ENCODE assay signal across 8 cellular contexts in the genomic region with DNA sequence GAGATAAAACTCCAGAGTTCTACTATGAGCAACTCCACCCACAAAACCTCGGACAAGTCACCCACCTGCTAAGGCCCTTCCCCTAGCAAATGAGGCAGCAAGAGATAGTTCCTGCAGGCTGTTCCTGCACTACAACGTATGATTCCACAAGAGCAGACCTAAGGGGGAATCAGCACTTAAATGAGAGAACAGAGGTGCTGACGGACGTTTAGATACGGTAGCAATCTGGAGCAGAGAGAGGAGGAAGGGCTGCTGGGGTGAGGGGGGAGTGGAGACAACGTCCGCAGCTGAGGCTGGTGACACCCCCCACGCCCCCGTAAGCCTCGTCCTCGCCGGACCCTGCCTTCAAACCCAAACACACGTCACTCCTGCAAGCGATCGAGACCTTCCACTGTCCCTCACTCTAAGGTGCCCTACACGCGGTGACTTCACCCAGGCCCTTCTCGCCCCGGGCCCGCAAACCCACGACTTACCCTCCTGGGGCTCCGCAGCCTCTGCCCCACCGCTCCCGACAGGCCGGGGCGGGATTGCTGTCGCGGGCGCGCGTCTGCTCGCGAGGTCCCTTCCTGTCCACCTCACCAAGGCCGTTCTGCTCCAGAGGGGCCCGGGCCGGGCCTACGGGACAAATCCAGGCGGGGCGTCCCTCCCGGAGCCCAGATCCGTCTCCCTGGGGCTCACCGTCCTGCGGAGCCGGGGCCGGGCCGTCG. TPM values are rescaled to one million over a fixed set of nuclear protein-coding genes. Genes with fewer than 3 reads are reported as not detected.
DNase-seq lines count a peak whose midpoint lies in the region; ATAC-seq and TF ChIP-seq lines count a peak whose summit lies in the region.

No MANE protein-coding gene starts in this region.

- H3K9me3 Mint-ChIP-seq in activated T-helper 17 cell treated with anti-CD3 and anti-CD28 coated beads, Interleukin-2, amount 50 U/mL, for 72 hours: peaks cover 16% of the 10 kb centered on the region

- peak overlapping the region; percentile 91 for H3K4me3 Mint-ChIP-seq in activated T-helper 17 cell treated with anti-CD3 and anti-CD28 coated beads, Interleukin-2, amount 50 U/mL, for 72 hours

- no peaks in the 10 kb centered on the region for H3K27me3 Mint-ChIP-seq in activated T-helper 17 cell treated with anti-CD3 and anti-CD28 coated beads, Interleukin-2, amount 50 U/mL, for 72 hours

- no peaks in the 10 kb centered on the region for H3K36me3 Mint-ChIP-seq in activated T-helper 17 cell treated with anti-CD3 and anti-CD28 coated beads, Interleukin-2, amount 50 U/mL, for 72 hours (ENCODE audit: low read depth)

- TF ChIP-seq CTCF in NB4 (IDR thresholded peaks at IDR 0.05; ENCODE audit: low read depth, low read length) (no peak), fibroblast of villous mesenchyme (IDR thresholded peaks at IDR 0.05; ENCODE audit: insufficient read depth, low read depth, low read length) (no peak), omental fat pad (IDR thresholded peaks at IDR 0.05) (no peak)

- no peak for TF ChIP-seq POLR2A in NB4 (IDR thresholded peaks at IDR 0.05; ENCODE audit: extremely low read depth, insufficient read length)

- peaks cover 35% of the 10 kb centered on the region for H3K4me1 Mint-ChIP-seq in activated T-helper 17 cell treated with anti-CD3 and anti-CD28 coated beads, Interleukin-2, amount 50 U/mL, for 72 hours

- peak; percentile 72 for DNase-seq in DMS53 (lab: John Stamatoyannopoulos, UW)
- DNase-seq in DMS53 treated with DMSO at 0.1 percent for 48 hours (lab: John Stamatoyannopoulos, UW; ENCODE audit: unreplicated experiment): no peak
- DNase-seq in NB4 (ENCODE audit: low read depth): peak; percentile 74
- peak; percentile 62 for DNase-seq in fibroblast of villous mesenchyme (ENCODE audit: low read depth)
- no peak for DNase-seq in omental fat pad (ENCODE audit: low spot score)
- DNase-seq in hippocampal formation (lab: John Stamatoyannopoulos, UW): no peak

- H3K27ac Mint-ChIP-seq in activated T-helper 17 cell treated with anti-CD3 and anti-CD28 coated beads, Interleukin-2, amount 50 U/mL, for 72 hours: peak overlapping the region; percentile 92

- ATAC-seq in HG02623 (IDR thresholded peaks at IDR 0.05; ENCODE audit: unreplicated experiment) (peak; percentile 15), omental fat pad (ENCODE audit: low FRiP score) (peak; percentile 57)
- ATAC-seq in activated T-helper 17 cell treated with anti-CD3 and anti-CD28 coated beads, Interleukin-2, amount 50 U/mL, for 72 hours (replicated peaks): peak; percentile 45

- H3K4me3 ChIP-seq in NB4 (ENCODE audit: low read depth, low read length): peak overlapping the region; percentile 69
- peak overlapping the region; percentile 96 for H3K4me3 ChIP-seq in fibroblast of villous mesenchyme (ENCODE audit: low read depth, low read length)

RNA-seq across cellular contexts. Expression of gene ZNF12, which starts 0.6 kb away (rescaled TPM):
- total RNA-seq in activated T-helper 17 cell treated with anti-CD3 and anti-CD28 coated beads, Interleukin-2, amount 50 U/mL, for 72 hours: 10 to 100 TPM; 15.4 to 29.8 TPM
- total RNA-seq in fibroblast of villous mesenchyme (18.4 and 25.5 TPM in 2 replicates), omental fat pad (10 to 100 TPM; 11.1 to 27.6 (median 16.1) TPM)

RNA-seq across cellular contexts. Expression of gene RSPH10B2, which starts 47.8 kb away (rescaled TPM):
- under 1 TPM; 0.95 TPM for total RNA-seq in activated T-helper 17 cell treated with anti-CD3 and anti-CD28 coated beads, Interleukin-2, amount 50 U/mL, for 72 hours
- total RNA-seq in fibroblast of villous mesenchyme (0.32 and 0.43 TPM in 2 replicates), omental fat pad (under 1 TPM in 1 of 4 donors, not detected in 3; 0.93 TPM)

Comparison
In these comparisons a context has a peak if more than half of its experiments do, and no peak if none do; other contexts are left out.
1. DNase-seq: peak in DMS53 (single experiment), NB4 (single experiment) and fibroblast of villous mesenchyme (single experiment); none in DMS53 treated with DMSO at 0.1 percent for 48 hours (single experiment), omental fat pad (single experiment) and hippocampal formation (0 of 2).
2. Peak in every context shown above with its lines, with median percentiles within 50 percentile points of each other: ATAC-seq.